8 cellular contexts compared by ENCODE assay signal in the genomic region with DNA sequence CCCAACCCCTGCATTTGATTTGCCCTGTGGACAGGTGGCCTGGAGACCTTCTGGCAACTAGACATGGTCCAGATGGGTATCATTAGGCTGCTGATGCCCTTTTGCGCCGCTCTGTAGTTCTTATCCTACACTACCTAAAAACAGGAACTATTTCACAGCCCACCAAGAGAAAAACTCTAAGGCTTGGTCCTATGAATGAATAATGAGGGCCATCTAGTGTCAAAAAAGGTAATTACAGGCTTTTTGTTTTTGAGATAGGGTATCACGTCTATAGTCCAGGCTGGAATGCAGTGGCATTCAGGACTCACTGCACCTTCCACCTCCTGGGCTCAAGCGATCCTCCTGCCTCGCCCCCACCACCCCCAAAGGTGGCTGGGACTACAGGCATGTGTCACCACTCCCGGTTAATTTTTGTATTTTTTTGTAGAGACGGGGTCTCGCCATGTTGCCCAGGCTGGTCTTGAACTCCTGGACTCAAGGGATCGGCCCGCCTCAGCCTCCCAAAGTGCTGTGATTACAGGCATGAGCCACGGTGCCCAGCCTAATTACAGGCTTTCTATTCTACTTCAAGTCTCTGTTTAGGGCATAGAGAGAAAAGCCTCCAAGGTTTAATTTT.
DNase-seq lines count a peak whose midpoint lies in the region; ATAC-seq and TF ChIP-seq lines count a peak whose summit lies in the region.

No MANE protein-coding gene starts in this region.

- H3K27me3 ChIP-seq in iPS DF 6.9 (ENCODE audit: control insufficient read depth, insufficient read depth, low read length): no peaks in the 10 kb centered on the region

- peaks cover 30 to 42% of the 10 kb centered on the region in 2 donors for H3K36me3 Mint-ChIP-seq in stimulated activated naive B cell treated with anti-CD40 and anti-IgM and Interleukin-4, amounts not matched to agents 10 μg/mL and 1 μg/mL and 100 μg/mL, for 72 hours

- in situ Hi-C loops in astrocyte of the cerebellum (cut with HindIII; ENCODE audit: low sequenced_read_pairs): no loop called here

- TF ChIP-seq CTCF in astrocyte of the cerebellum (IDR thresholded peaks at IDR 0.05; ENCODE audit: low read depth, low read length, missing control alignments): peak; percentile 52

- H3K27ac Mint-ChIP-seq in stimulated activated naive B cell treated with anti-CD40 and anti-IgM and Interleukin-4, amounts not matched to agents 10 μg/mL and 1 μg/mL and 100 μg/mL, for 72 hours: peak overlapping the region; percentile 65

- no peaks in the 10 kb centered on the region for H3K4me1 ChIP-seq in iPS DF 6.9 (ENCODE audit: control insufficient read depth, insufficient read depth, low read length)

- no CpG with 5 or more reads among the region's 11 CpGs for WGBS in iPS DF 6.9 (ENCODE audit: insufficient coverage, insufficient read length)

- no peaks in the 10 kb centered on the region for H3K9me3 ChIP-seq in iPS DF 6.9 (ENCODE audit: control insufficient read depth, insufficient read depth, low read length)

- H3K4me3 Mint-ChIP-seq in stimulated activated naive B cell treated with anti-CD40 and anti-IgM and Interleukin-4, amounts not matched to agents 10 μg/mL and 1 μg/mL and 100 μg/mL, for 72 hours: no peak overlapping the region

- peak; percentile 59 for ATAC-seq in HG03175 (IDR thresholded peaks at IDR 0.05; ENCODE audit: unreplicated experiment)
- ATAC-seq in stimulated activated naive B cell treated with anti-CD40 and anti-IgM and Interleukin-4, amounts not matched to agents 10 μg/mL and 1 μg/mL and 100 μg/mL, for 72 hours (replicated peaks): peak; percentile 84 to 92
- ATAC-seq in HG02970 (IDR thresholded peaks at IDR 0.05; ENCODE audit: low FRiP score, unreplicated experiment): no peak
- no peak for ATAC-seq in GM19324 (IDR thresholded peaks at IDR 0.05; ENCODE audit: low FRiP score, unreplicated experiment)

- H3K4me3 ChIP-seq in astrocyte of the cerebellum (ENCODE audit: low read depth, low read length) (no peak overlapping the region), iPS DF 6.9 (ENCODE audit: low read length) (no peak overlapping the region)

- H3K36me3 ChIP-seq in iPS DF 6.9 (ENCODE audit: control insufficient read depth, insufficient read depth, low read length): peaks cover 5% of the 10 kb centered on the region; the same call in 1 of the 2 replicates

- DNase-seq in GM03348 (ENCODE audit: low spot score) (peak; percentile 70), NCI-H774 (lab: John Stamatoyannopoulos, UW) (peak; percentile 45), astrocyte of the cerebellum (ENCODE audit: low read depth) (peak; percentile 37), iPS DF 6.9 (ENCODE audit: low read depth, low spot score) (peak; percentile 45)
- no peak for DNase-seq in stimulated activated naive B cell treated with anti-CD40 and anti-IgM and Interleukin-4, amounts not matched to agents 10 μg/mL and 1 μg/mL and 100 μg/mL, for 72 hours

- peaks cover 4 to 7% of the 10 kb centered on the region in 2 donors for H3K4me1 Mint-ChIP-seq in stimulated activated naive B cell treated with anti-CD40 and anti-IgM and Interleukin-4, amounts not matched to agents 10 μg/mL and 1 μg/mL and 100 μg/mL, for 72 hours

- H3K9me3 Mint-ChIP-seq in stimulated activated naive B cell treated with anti-CD40 and anti-IgM and Interleukin-4, amounts not matched to agents 10 μg/mL and 1 μg/mL and 100 μg/mL, for 72 hours: no peaks in the 10 kb centered on the region

- no peaks in the 10 kb centered on the region for H3K27me3 Mint-ChIP-seq in stimulated activated naive B cell treated with anti-CD40 and anti-IgM and Interleukin-4, amounts not matched to agents 10 μg/mL and 1 μg/mL and 100 μg/mL, for 72 hours

- H3K27ac ChIP-seq in iPS DF 6.9 (ENCODE audit: low read length): no peak overlapping the region

Comparison
In these comparisons a context has a peak if more than half of its experiments do, and no peak if none do; other contexts are left out.
1. ATAC-seq: peak in HG03175 (single experiment) and stimulated activated naive B cell treated with anti-CD40 and anti-IgM and Interleukin-4, amounts not matched to agents 10 μg/mL and 1 μg/mL and 100 μg/mL, for 72 hours (2 of 2); none in HG02970 (single experiment) and GM19324 (single experiment).